Comparison of ENCODE assay signal across 21 cellular contexts in the genomic region with DNA sequence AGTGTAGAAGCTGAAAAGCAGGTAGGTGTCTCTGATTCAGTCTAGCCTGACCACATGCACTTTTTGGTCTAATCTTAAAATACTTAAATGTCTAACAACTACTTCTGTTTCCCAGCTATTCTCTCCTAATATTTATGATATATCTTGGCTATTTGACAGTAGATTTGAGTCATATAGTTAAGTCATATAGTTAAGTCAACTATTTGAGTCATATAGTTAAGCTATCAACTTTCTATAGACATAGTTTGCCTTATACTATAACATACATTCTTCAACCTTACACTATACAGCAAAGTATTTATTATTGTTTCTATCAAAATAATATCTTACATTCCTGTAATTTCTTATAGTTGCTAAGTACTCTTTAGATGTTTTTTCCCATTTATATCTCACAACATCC.
"Had no signal": no experiment of that assay in that cellular context is flagged by ENCODE, and none has a peak within 500 bp of the region (broad histone marks: within the 10 kb centered on the region; RNA-seq: fewer than 3 reads in every experiment).

No MANE protein-coding gene starts in this region.

- H3K27ac ChIP-seq: gastrocnemius medialis, heart right ventricle, ovary, right atrium auricular region, sigmoid colon, skin epidermis, stomach, thoracic aorta, uterus had no signal

- H3K27me3 ChIP-seq: gastrocnemius medialis, heart right ventricle, ovary, right atrium auricular region, sigmoid colon, stomach, transverse colon, uterus had no signal

- H3K9me3 Mint-ChIP-seq: dendritic cell treated with granulocyte-macrophage colony-stimulating factor and Interleukin-4, amounts not matched to agents 40 ng/mL and 50 ng/mL, for 4 days; effector memory CD8-positive, alpha-beta T cell; natural killer cell; neural crest cell had no signal

- H3K36me3 ChIP-seq: gastrocnemius medialis, heart right ventricle, ovary, right atrium auricular region, sigmoid colon, stomach, thoracic aorta, transverse colon, uterus had no signal

- H3K9me3 ChIP-seq: gastrocnemius medialis, heart right ventricle, mucosa of descending colon, ovary, right atrium auricular region, sigmoid colon, stomach, thoracic aorta, transverse colon, uterus had no signal

- DNase-seq: effector memory CD8-positive, alpha-beta T cell; gastrocnemius medialis; heart right ventricle; hypothalamus; islet precursor cell; mucosa of descending colon; natural killer cell; nucleus accumbens; ovary; sigmoid colon; stimulated activated CD4-positive, alpha-beta T cell treated with anti-CD3 and anti-CD28 coated beads, Interleukin-2, amount 100 ng/mL, for 24 hours; stimulated activated naive CD4-positive, alpha-beta T cell; stomach; substantia nigra; transverse colon; uterus had no signal

- H3K4me1 ChIP-seq: gastrocnemius medialis, uterus had no signal

- H3K27me3 Mint-ChIP-seq: dendritic cell treated with granulocyte-macrophage colony-stimulating factor and Interleukin-4, amounts not matched to agents 40 ng/mL and 50 ng/mL, for 4 days; effector memory CD8-positive, alpha-beta T cell had no signal

- H3K27ac Mint-ChIP-seq: dendritic cell treated with granulocyte-macrophage colony-stimulating factor and Interleukin-4, amounts not matched to agents 40 ng/mL and 50 ng/mL, for 4 days; effector memory CD8-positive, alpha-beta T cell; natural killer cell had no signal

- H3K4me3 ChIP-seq: gastrocnemius medialis, heart right ventricle, mucosa of descending colon, ovary, right atrium auricular region, sigmoid colon, skin epidermis, stomach, thoracic aorta, transverse colon, uterus had no signal

- H3K4me3 Mint-ChIP-seq: dendritic cell treated with granulocyte-macrophage colony-stimulating factor and Interleukin-4, amounts not matched to agents 40 ng/mL and 50 ng/mL, for 4 days; effector memory CD8-positive, alpha-beta T cell; natural killer cell; neural crest cell had no signal

- H3K36me3 Mint-ChIP-seq: natural killer cell had no signal
